15 cellular contexts compared by ENCODE assay signal in the genomic region with DNA sequence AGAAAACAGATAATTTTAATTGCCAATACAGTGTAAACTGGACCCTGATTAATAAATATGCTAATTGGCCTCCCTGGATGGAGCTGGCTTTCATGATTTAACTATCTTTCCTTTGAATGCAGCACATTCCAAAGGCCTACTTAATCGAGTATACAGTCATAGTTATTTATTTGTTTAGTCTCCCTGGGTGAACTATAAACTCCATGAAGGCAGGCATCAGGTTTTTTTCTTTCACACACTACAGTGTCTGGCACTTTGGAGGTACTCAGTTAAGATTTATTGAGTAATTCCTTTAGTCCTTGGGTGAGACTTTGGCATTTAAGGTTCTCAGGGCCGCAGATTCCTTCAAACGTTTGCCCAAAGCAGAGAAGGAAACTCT. TPM values are rescaled to one million over a fixed set of nuclear protein-coding genes. Genes with fewer than 3 reads are reported as not detected.
DNase-seq lines count a peak whose midpoint lies in the region; ATAC-seq, FAIRE-seq and TF ChIP-seq lines count a peak whose summit lies in the region.
"Had no signal": no experiment of that assay in that cellular context is flagged by ENCODE, and none has a peak within 500 bp of the region (broad histone marks: within the 10 kb centered on the region; RNA-seq: fewer than 3 reads in every experiment).

No MANE protein-coding gene starts in this region.

- no peaks in the 10 kb centered on the region for H3K36me3 ChIP-seq in kidney (ENCODE audit: control insufficient read depth in 1 of 2, insufficient read depth in 2 of 2, low read length in 2 of 2)

- peak overlapping the region; percentile 95 to 96 for H3K27ac ChIP-seq in A549
- peak overlapping the region; percentile 4 for H3K27ac ChIP-seq in adipose tissue (ENCODE audit: low read depth, low read length)
- H3K27ac ChIP-seq in kidney (ENCODE audit: low read depth in 2 of 2, low read length in 2 of 2) = peak overlapping the region; percentile 83 to 90

- POLR2A ChIA-PET in A549 (lab: Yijun Ruan, JAX) = interaction anchor here (1.1 to 1.6 kb wide), 4 partner anchors 12 to 93 kb away, joined by 4 to 18 read pairs (median 8); a partner anchor contains a TSS

- peaks cover 73% of the 10 kb centered on the region for H3K4me1 ChIP-seq in A549
- peaks cover 10 to 53% of the 10 kb centered on the region in 2 donors for H3K4me1 ChIP-seq in kidney (ENCODE audit: control insufficient read depth in 1 of 2, insufficient read depth in 1 of 2, low read depth in 1 of 2, low read length in 2 of 2)

- H3K9me3 ChIP-seq in A549 (peaks cover 27% of the 10 kb centered on the region), kidney (ENCODE audit: control insufficient read depth in 1 of 2, low read length in 2 of 2) (no peaks in the 10 kb centered on the region)

- FAIRE-seq in A549 (lab: Jason Lieb, UNC) (no peak), kidney (lab: Jason Lieb, UNC) (no peak)
- FAIRE-seq: GM19239 had no signal

- ATAC-seq in A549 = peak in 1 of 2 experiments; percentile 14; a peak in 2 of 6 replicates
- ATAC-seq: activated naive CD4-positive, alpha-beta T cell treated with anti-CD3 and anti-CD28 coated beads, Interleukin-2, amount 50 U/mL, for 72 hours; stimulated activated naive CD8-positive, alpha-beta T cell treated with anti-CD3 and anti-CD28 coated beads, Interleukin-15, Interleukin-2, amounts not matched to agents 100 U/mL and 50 U/mL, for 24 hours had no signal

- no peak for TF ChIP-seq EP300 in A549 (IDR thresholded peaks at IDR 0.05)

- intact Hi-C loops in kidney (cut with DNase I) = no loop called here

- peak overlapping the region; percentile 6; the same call in 1 of the 3 replicates for H3K4me3 ChIP-seq in A549
- H3K4me3 ChIP-seq in kidney (ENCODE audit: low read length in 2 of 2) = peak overlapping the region in 1 of 2 donors; percentile 13

- no peak for TF ChIP-seq POLR2A in A549 (IDR thresholded peaks at IDR 0.05; ENCODE audit: low read length)

- no peak for DNase-seq in A549 (ENCODE audit: low read depth in 1 of 2, low spot score in 1 of 2)
- no peak for DNase-seq in kidney
- DNase-seq in renal cortical epithelial cell (ENCODE audit: low read depth) = peak; percentile 40
- no peak for DNase-seq in effector CD8-positive, alpha-beta T cell (lab: John Stamatoyannopoulos, UW)
- no peak for DNase-seq in NCI-H774 (lab: John Stamatoyannopoulos, UW)
- no peak for DNase-seq in activated CD4-positive, alpha-beta T cell treated with anti-CD3 and anti-CD28 coated beads for 48 hours
- no peak for DNase-seq in NCI-H1417 treated with DMSO at 0.1 percent for 48 hours (lab: John Stamatoyannopoulos, UW)
- DNase-seq: DMS153; NCI-H2029; stimulated activated CD4-positive, alpha-beta T cell treated with anti-CD3 and anti-CD28 coated beads, Interleukin-4, amount 100 ng/mL, for 1 hour; stimulated activated naive CD8-positive, alpha-beta T cell treated with anti-CD3 and anti-CD28 coated beads, Interleukin-15, Interleukin-2, amounts not matched to agents 100 U/mL and 50 U/mL, for 24 hours; T-helper 9 cell had no signal

- H3K4me2 ChIP-seq in A549 = peak overlapping the region; percentile 77

- H3K9ac ChIP-seq in kidney (ENCODE audit: low read length in 2 of 2) = peak overlapping the region in 1 of 2 donors; percentile 28

- TF ChIP-seq CTCF in A549 (IDR thresholded peaks at IDR 0.05) (no peak), kidney (IDR thresholded peaks at IDR 0.05; ENCODE audit: borderline replicate concordance, extremely low read depth, insufficient read depth) (no peak)

- no peak for TF ChIP-seq RAD21 in A549 (conservative IDR thresholded peaks at IDR 0.05 in 1 of 2, IDR thresholded peaks at IDR 0.05 in 1 of 2)

- CTCF ChIA-PET in A549 (lab: Yijun Ruan, JAX) = interaction anchor here (0.8 to 5.2 kb wide), 13 partner anchors 8 to 611 kb away, joined by 3 to 63 read pairs (median 7); a partner anchor contains a TSS

- WGBS in A549 (ENCODE audit: missing lambda C conversion rate) = under 1% methylated on average over 3 of the region's 3 CpGs
- 35 to 45% (median 37%) methylated on average over 3 of the region's 3 CpGs for WGBS in adipose tissue, 3 donors

TF ChIP-seq in A549, 52 proteins besides CTCF, POLR2A, EP300 and RAD21:
- TF ChIP-seq, protein P1, sequence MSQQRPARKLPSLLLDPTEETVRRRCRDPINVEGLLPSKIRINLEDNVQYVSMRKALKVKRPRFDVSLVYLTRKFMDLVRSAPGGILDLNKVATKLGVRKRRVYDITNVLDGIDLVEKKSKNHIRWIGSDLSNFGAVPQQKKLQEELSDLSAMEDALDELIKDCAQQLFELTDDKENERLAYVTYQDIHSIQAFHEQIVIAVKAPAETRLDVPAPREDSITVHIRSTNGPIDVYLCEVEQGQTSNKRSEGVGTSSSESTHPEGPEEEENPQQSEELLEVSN (IDR thresholded peaks at IDR 0.05; ENCODE audit: borderline replicate concordance, low read depth) = 0 out of 2 replicates have a peak, but pooled peaks have one; percentile 10
- TF ChIP-seq HOXB5 (CRISPR knock-in tag; IDR thresholded peaks at IDR 0.05) = peak; percentile 26; the same call in 1 of the 2 replicates
- 0 out of 2 replicates have a peak, but pooled peaks have one; percentile 20 for TF ChIP-seq NPAS2 (CRISPR knock-in tag; IDR thresholded peaks at IDR 0.05; ENCODE audit: borderline replicate concordance)
- TF ChIP-seq KDM1A (IDR thresholded peaks at IDR 0.05; ENCODE audit: low read depth) = no peak; the same call in 1 of the 2 replicates
- TF ChIP-seq, protein P2, sequence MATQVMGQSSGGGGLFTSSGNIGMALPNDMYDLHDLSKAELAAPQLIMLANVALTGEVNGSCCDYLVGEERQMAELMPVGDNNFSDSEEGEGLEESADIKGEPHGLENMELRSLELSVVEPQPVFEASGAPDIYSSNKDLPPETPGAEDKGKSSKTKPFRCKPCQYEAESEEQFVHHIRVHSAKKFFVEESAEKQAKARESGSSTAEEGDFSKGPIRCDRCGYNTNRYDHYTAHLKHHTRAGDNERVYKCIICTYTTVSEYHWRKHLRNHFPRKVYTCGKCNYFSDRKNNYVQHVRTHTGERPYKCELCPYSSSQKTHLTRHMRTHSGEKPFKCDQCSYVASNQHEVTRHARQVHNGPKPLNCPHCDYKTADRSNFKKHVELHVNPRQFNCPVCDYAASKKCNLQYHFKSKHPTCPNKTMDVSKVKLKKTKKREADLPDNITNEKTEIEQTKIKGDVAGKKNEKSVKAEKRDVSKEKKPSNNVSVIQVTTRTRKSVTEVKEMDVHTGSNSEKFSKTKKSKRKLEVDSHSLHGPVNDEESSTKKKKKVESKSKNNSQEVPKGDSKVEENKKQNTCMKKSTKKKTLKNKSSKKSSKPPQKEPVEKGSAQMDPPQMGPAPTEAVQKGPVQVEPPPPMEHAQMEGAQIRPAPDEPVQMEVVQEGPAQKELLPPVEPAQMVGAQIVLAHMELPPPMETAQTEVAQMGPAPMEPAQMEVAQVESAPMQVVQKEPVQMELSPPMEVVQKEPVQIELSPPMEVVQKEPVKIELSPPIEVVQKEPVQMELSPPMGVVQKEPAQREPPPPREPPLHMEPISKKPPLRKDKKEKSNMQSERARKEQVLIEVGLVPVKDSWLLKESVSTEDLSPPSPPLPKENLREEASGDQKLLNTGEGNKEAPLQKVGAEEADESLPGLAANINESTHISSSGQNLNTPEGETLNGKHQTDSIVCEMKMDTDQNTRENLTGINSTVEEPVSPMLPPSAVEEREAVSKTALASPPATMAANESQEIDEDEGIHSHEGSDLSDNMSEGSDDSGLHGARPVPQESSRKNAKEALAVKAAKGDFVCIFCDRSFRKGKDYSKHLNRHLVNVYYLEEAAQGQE (IDR thresholded peaks at IDR 0.05) = no peak

RNA-seq across cellular contexts. Expression of a gene that starts 20.4 kb away (rescaled TPM):
- 15.9 and 16.8 TPM in 2 replicates for polyA plus RNA-seq in A549 (2011; rRNA removed)
- 17.6 and 25.3 TPM in 2 replicates for polyA plus RNA-seq in A549 (2012; cell fraction: cytosol; rRNA removed)
- polyA plus RNA-seq in A549 (2012; cell fraction: nucleus; rRNA removed) = 67.7 and 81.9 TPM in 2 replicates
- polyA plus RNA-seq in A549 (2017; fragmentation: RNase III; extraction: RNeasy Plus Mini Kit Qiagen cat#74134 plus additional on column Dnase treatment) = 21.0 to 21.6 TPM (median 21.2 TPM) in 3 replicates
- polyA minus RNA-seq in A549 (2011; rRNA and poly(A)+ RNA removed) = 77.7 and 84.8 TPM in 2 replicates
- 10 to 100 TPM in 2 of 3 donors, 1 to 10 TPM in 1; 5.8 to 18.3 (median 17.1) TPM for polyA plus RNA-seq in adipose tissue
- 27.3 TPM for total RNA-seq in kidney
- polyA plus RNA-seq in kidney (ENCODE audit: insufficient read depth, low read depth, low replicate concordance) = 13.4 TPM
- 20.8 and 42.4 TPM in 2 replicates for total RNA-seq in renal cortical epithelial cell

Comparison
In these comparisons a context has a peak if more than half of its experiments do, and no peak if none do; other contexts are left out.
1. H3K27ac ChIP-seq: peak in every context shown above with its lines; median percentile 96 in A549; 86 in kidney; 4 in adipose tissue.